Comparison of ENCODE assay signal across 1 cellular context in the genomic region with DNA sequence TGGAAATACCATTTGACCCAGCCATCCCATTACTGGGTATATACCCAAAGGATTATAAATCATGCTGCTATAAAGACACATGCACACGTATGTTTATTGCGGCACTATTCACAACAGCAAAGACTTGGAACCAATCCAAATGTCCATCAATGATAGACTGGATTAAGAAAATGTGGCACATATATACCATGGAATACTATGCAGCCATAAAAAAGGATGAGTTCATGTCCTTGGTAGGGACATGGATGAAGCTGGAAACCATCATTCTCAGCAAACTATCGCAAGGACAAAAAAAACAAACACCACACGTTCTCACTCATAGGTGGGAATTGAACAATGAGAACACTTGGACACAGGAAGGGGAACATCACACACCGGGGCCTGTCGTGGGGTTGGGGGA. TPM values are rescaled to one million over a fixed set of nuclear protein-coding genes. Genes with fewer than 3 reads are reported as not detected.
"Had no signal": no experiment of that assay in that cellular context is flagged by ENCODE, and none has a peak within 500 bp of the region (broad histone marks: within the 10 kb centered on the region; RNA-seq: fewer than 3 reads in every experiment).

No MANE protein-coding gene starts in this region.

RNA-seq across cellular contexts. Expression of a gene that starts 9.0 kb away (rescaled TPM):
- polyA plus RNA-seq: smooth muscle cell had no signal
